In the genomic region with DNA sequence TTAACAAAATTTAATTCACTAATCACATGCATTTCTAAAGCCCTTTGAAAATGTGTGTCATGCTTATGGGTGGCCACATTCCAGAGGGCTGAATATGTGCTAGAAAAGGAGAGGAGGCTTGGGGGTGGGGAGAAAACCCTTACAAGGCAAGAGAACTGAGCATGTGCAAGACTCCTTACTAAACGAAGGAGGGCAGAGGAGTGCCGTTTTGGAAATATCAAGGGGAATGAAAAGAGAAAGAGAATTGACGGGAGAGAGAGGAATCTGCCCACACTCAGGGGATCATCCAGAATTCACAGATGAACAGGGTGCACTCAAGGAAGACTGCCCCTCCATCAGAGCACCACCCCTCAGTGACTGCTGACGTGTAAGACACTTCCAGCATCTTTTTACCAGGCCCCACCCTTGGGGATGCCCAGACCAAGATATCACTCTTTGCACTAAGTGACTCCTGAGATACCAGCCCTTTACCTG, we compare ENCODE assay signal across 8 cellular contexts. TPM values are rescaled to one million over a fixed set of nuclear protein-coding genes. Genes with fewer than 3 reads are reported as not detected.
DNase-seq lines count a peak whose midpoint lies in the region; ATAC-seq and TF ChIP-seq lines count a peak whose summit lies in the region.

No MANE protein-coding gene starts in this region.

- peak in 3 of 6 experiments; percentile 13 to 30 (median 21) for TF ChIP-seq CTCF in adrenal gland (IDR thresholded peaks at IDR 0.05)

- H3K27ac ChIP-seq in adrenal gland (peak overlapping the region in 3 of 5 donors; percentile 71 to 90 (median 87)), right cardiac atrium (ENCODE audit: low read length) (peak overlapping the region; percentile 57)

- no peak overlapping the region; the same call in 1 of the 2 replicates for H3K4me3 ChIP-seq in H7 (ENCODE audit: insufficient read depth, low read depth, low read length)
- peak overlapping the region in 1 of 4 donors; percentile 13 for H3K4me3 ChIP-seq in adrenal gland
- peak overlapping the region; percentile 2 for H3K4me3 ChIP-seq in right cardiac atrium (ENCODE audit: low read length)
- peak overlapping the region; percentile 45 for H3K4me3 ChIP-seq in skeletal muscle cell (ENCODE audit: low read depth, low read length)

- H3K36me3 ChIP-seq in H7 (replicated peaks; ENCODE audit: control insufficient read depth, insufficient read depth, low read length) (no peaks in the 10 kb centered on the region), adrenal gland (replicated peaks in 1 of 2) (no peaks in the 10 kb centered on the region)

- DNase-seq in H7 (peak; percentile 55), adrenal gland (peak; percentile 37 to 84 (median 79)), right cardiac atrium (peak in 1 of 3 donors; percentile 55), skeletal muscle cell (ENCODE audit: low read depth) (peak; percentile 88), NCI-H2029 (lab: John Stamatoyannopoulos, UW) (no peak), GM19238 (ENCODE audit: insufficient read length, low spot score) (no peak)

- intact Hi-C loops in adrenal gland (cut with DNase I) (no loop called here), right cardiac atrium (cut with DNase I) (loop anchor here in 1 of 4 donors (5.0 kb wide), 1 partner anchor 37 kb away; the partner anchor contains the start of gene TSC22D2)

- H3K9me3 ChIP-seq in adrenal gland (replicated peaks in 1 of 3) (no peaks in the 10 kb centered on the region), right cardiac atrium (ENCODE audit: control insufficient read depth, low read length) (no peaks in the 10 kb centered on the region)

- ATAC-seq in right cardiac atrium (peak; percentile 68 to 71), GM21619 (IDR thresholded peaks at IDR 0.05; ENCODE audit: unreplicated experiment) (no peak), HG02571 (IDR thresholded peaks at IDR 0.05; ENCODE audit: unreplicated experiment) (no peak)

- H3K27me3 ChIP-seq in H7 (ENCODE audit: control insufficient read depth, insufficient read depth, low read length) (no peaks in the 10 kb centered on the region), adrenal gland (no peaks in the 10 kb centered on the region), right cardiac atrium (ENCODE audit: control insufficient read depth, insufficient read depth) (no peaks in the 10 kb centered on the region)

- peak in 1 of 2 donors; percentile 63 for TF ChIP-seq POLR2A in adrenal gland (IDR thresholded peaks at IDR 0.05)

- H3K4me1 ChIP-seq in adrenal gland (replicated peaks in 1 of 2) (peaks cover 0 to 20% of the 10 kb centered on the region in 2 donors), right cardiac atrium (ENCODE audit: control insufficient read depth, insufficient read depth, low read length) (peaks cover 2% of the 10 kb centered on the region)

- 28 to 44% (median 34%) methylated on average over 4 of the region's 4 CpGs for WGBS in adrenal gland, 4 donors
- 14% methylated on average over 4 of the region's 4 CpGs for whole genome bisulfite sequencing in right cardiac atrium

RNA-seq across cellular contexts. Expression of gene TSC22D2, which starts 37.9 kb away (rescaled TPM):
- total RNA-seq in H7 (2014; rRNA removed; shearing (Covaris generic)): 5.8 and 6.1 TPM in 2 replicates
- total RNA-seq in adrenal gland (10 to 100 TPM in 7 of 8 donors, 1 to 10 TPM in 1; 8.3 to 22.6 (median 19.1) TPM), right cardiac atrium (10 to 100 TPM; 36.5 to 43.6 (median 38.1) TPM)
- polyA plus RNA-seq in adrenal gland (10 to 100 TPM; 11.9 to 16.7 (median 15.8) TPM), right cardiac atrium (22.6 TPM)

Comparison
In these comparisons a context has a peak if more than half of its experiments do, and no peak if none do; other contexts are left out.
1. DNase-seq: peak in H7 (single experiment), adrenal gland (7 of 7) and skeletal muscle cell (single experiment); none in NCI-H2029 (single experiment) and GM19238 (single experiment).
2. ATAC-seq: peak in right cardiac atrium (2 of 2); none in GM21619 (single experiment) and HG02571 (single experiment).